22 cellular contexts compared by ENCODE assay signal in genomic region chr12:94676922-94677321, GRCh38. TPM values are rescaled to one million over a fixed set of nuclear protein-coding genes. Genes with fewer than 3 reads are reported as not detected.
DNase-seq lines count a peak whose midpoint lies in the region; ATAC-seq, FAIRE-seq and TF ChIP-seq lines count a peak whose summit lies in the region.
"Had no signal": no experiment of that assay in that cellular context is flagged by ENCODE, and none has a peak within 500 bp of the region (broad histone marks: within the 10 kb centered on the region; RNA-seq: fewer than 3 reads in every experiment).

No MANE protein-coding gene starts in this region.

- no peaks in the 10 kb centered on the region for H3K27me3 Mint-ChIP-seq in endodermal cell (ENCODE audit: insufficient read depth)
- H3K27me3 Mint-ChIP-seq in natural killer cell treated with Interleukin-12 subunit alpha and Interleukin-12 subunit beta and Interleukin-15 and Interleukin-18, amount 100 ng/mL, for 72 hours, result no peaks in the 10 kb centered on the region
- H3K27me3 Mint-ChIP-seq: stimulated activated naive CD8-positive, alpha-beta T cell treated with anti-CD3 and anti-CD28 coated beads, Interleukin-15, Interleukin-2, amounts not matched to agents 100 ng/mL and 50 ng/mL, for 24 hours had no signal

- no peak overlapping the region for H3K4me3 ChIP-seq in BLaER1 treated with 17β-estradiol and CSF1 and Interleukin-3, amounts not matched to agents 10 nM and 100 nM
- H3K4me3 ChIP-seq in endodermal cell (ENCODE audit: low read length) (no peak overlapping the region), prostate gland (no peak overlapping the region)
- H3K4me3 ChIP-seq: pancreas, uterus had no signal

- no peaks in the 10 kb centered on the region for H3K36me3 Mint-ChIP-seq in endodermal cell (ENCODE audit: low read depth)
- H3K36me3 Mint-ChIP-seq in natural killer cell treated with Interleukin-12 subunit alpha and Interleukin-12 subunit beta and Interleukin-15 and Interleukin-18, amount 100 ng/mL, for 72 hours, result no peaks in the 10 kb centered on the region

- H3K4me1 Mint-ChIP-seq in endodermal cell, result peaks cover 2% of the 10 kb centered on the region
- H3K4me1 Mint-ChIP-seq in natural killer cell treated with Interleukin-12 subunit alpha and Interleukin-12 subunit beta and Interleukin-15 and Interleukin-18, amount 100 ng/mL, for 72 hours (ENCODE audit: low read depth in 2 of 2), result peaks cover 39 to 40% of the 10 kb centered on the region in 2 donors

- DNase-seq in GM19239 (ENCODE audit: insufficient read length, low spot score), result no peak
- peak; percentile 12 for DNase-seq in endodermal cell
- no peak for DNase-seq in natural killer cell treated with Interleukin-12 subunit alpha and Interleukin-12 subunit beta and Interleukin-15 and Interleukin-18, amount 100 ng/mL, for 72 hours (ENCODE audit: low spot score)
- DNase-seq in NCI-H1048 (lab: John Stamatoyannopoulos, UW), result no peak
- DNase-seq in prostate gland (ENCODE audit: low spot score), result no peak
- no peak for DNase-seq in AG08395 (ENCODE audit: low spot score)
- DNase-seq: ACHN; activated CD4-positive, alpha-beta T cell treated with anti-CD3 and anti-CD28 coated beads, Interleukin-2, amount 50 U/mL, for 1 hour; activated naive CD4-positive, alpha-beta T cell treated with anti-CD3 and anti-CD28 coated beads, Interleukin-2, amount 10 ng/mL, durations not matched to agents 7 days and 5 days; activated T-cell treated with anti-CD3 and anti-CD28 coated beads, Interleukin-2, amount 50 U/mL, for 4 hours; DMS79 treated with DMSO at 0.1 percent for 48 hours; Karpas-422; left ventricle myocardium superior; NCI-H510A treated with DMSO at 0.1 percent for 48 hours; stimulated activated CD4-positive, alpha-beta T cell treated with anti-CD3 and anti-CD28 coated beads, Interleukin-1b, Interleukin-23, amount 100 ng/mL, for 48 hours had no signal

- peaks cover 9 to 47% (median 21%) of the 10 kb centered on the region in 10 experiments; a peak in 18 of 20 replicates for H3K4me1 ChIP-seq in BLaER1 treated with 17β-estradiol and CSF1 and Interleukin-3, amounts not matched to agents 10 nM and 100 nM
- H3K4me1 ChIP-seq in endodermal cell (ENCODE audit: control insufficient read depth, insufficient read depth, low read length), result no peaks in the 10 kb centered on the region
- H3K4me1 ChIP-seq in prostate gland (replicated peaks), result peaks cover 6% of the 10 kb centered on the region
- H3K4me1 ChIP-seq: uterus had no signal

- TF ChIP-seq CTCF in endodermal cell (conservative IDR thresholded peaks at IDR 0.05) (no peak), prostate gland (IDR thresholded peaks at IDR 0.05) (no peak)

- peak overlapping the region in 7 of 11 experiments; percentile 40 to 92 (median 82); a peak in 13 of 22 replicates for H3K4me2 ChIP-seq in BLaER1 treated with 17β-estradiol and CSF1 and Interleukin-3, amounts not matched to agents 10 nM and 100 nM

- H3K4me3 Mint-ChIP-seq in endodermal cell, result no peak overlapping the region
- H3K4me3 Mint-ChIP-seq in natural killer cell treated with Interleukin-12 subunit alpha and Interleukin-12 subunit beta and Interleukin-15 and Interleukin-18, amount 100 ng/mL, for 72 hours, result peak overlapping the region; percentile 83
- H3K4me3 Mint-ChIP-seq: activated naive CD4-positive, alpha-beta T cell treated with anti-CD3 and anti-CD28 coated beads, Interleukin-2, amount 10 ng/mL, durations not matched to agents 7 days and 5 days; stimulated activated naive CD8-positive, alpha-beta T cell treated with anti-CD3 and anti-CD28 coated beads, Interleukin-15, Interleukin-2, amounts not matched to agents 100 ng/mL and 50 ng/mL, for 24 hours had no signal

- peaks cover 6% of the 10 kb centered on the region for H3K9me3 Mint-ChIP-seq in endodermal cell
- no peaks in the 10 kb centered on the region for H3K9me3 Mint-ChIP-seq in natural killer cell treated with Interleukin-12 subunit alpha and Interleukin-12 subunit beta and Interleukin-15 and Interleukin-18, amount 100 ng/mL, for 72 hours
- H3K9me3 Mint-ChIP-seq: activated naive CD4-positive, alpha-beta T cell treated with anti-CD3 and anti-CD28 coated beads, Interleukin-2, amount 10 ng/mL, durations not matched to agents 7 days and 5 days; activated T-cell treated with anti-CD3 and anti-CD28 coated beads, Interleukin-2, amount 50 U/mL, for 4 hours had no signal

- H3K27ac ChIP-seq in BLaER1 treated with 17β-estradiol and CSF1 and Interleukin-3, amounts not matched to agents 10 nM and 100 nM, result peak overlapping the region in 7 of 11 experiments; percentile 26 to 86 (median 65); a peak in 12 of 22 replicates
- H3K27ac ChIP-seq in endodermal cell (ENCODE audit: low read depth, low read length), result no peak overlapping the region
- no peak overlapping the region for H3K27ac ChIP-seq in prostate gland
- H3K27ac ChIP-seq: RWPE1 had no signal

- peak; percentile 65 for FAIRE-seq in GM19239 (lab: Jason Lieb, UNC)
- FAIRE-seq: astrocyte, pancreas had no signal

- peaks cover 0 to 15% (median 10%) of the 10 kb centered on the region in 11 experiments; a peak in 9 of 22 replicates for H3K9me3 ChIP-seq in BLaER1 treated with 17β-estradiol and CSF1 and Interleukin-3, amounts not matched to agents 10 nM and 100 nM (replicated peaks in 1 of 11)
- no peaks in the 10 kb centered on the region for H3K9me3 ChIP-seq in endodermal cell (ENCODE audit: control insufficient read depth, low read length)
- H3K9me3 ChIP-seq in prostate gland, result no peaks in the 10 kb centered on the region
- H3K9me3 ChIP-seq: pancreas, uterus had no signal

- ATAC-seq in natural killer cell treated with Interleukin-12 subunit alpha and Interleukin-12 subunit beta and Interleukin-15 and Interleukin-18, amount 100 ng/mL, for 72 hours, result no peak
- ATAC-seq in GM18907 (IDR thresholded peaks at IDR 0.05; ENCODE audit: unreplicated experiment), result no peak

- WGBS in endodermal cell (ENCODE audit: insufficient coverage in 1 of 2, insufficient read length in 1 of 2), 2 experiments, result 90 to 92% methylated on average over 2 of the region's 2 CpGs
- WGBS in prostate gland, result 96% methylated on average over 2 of the region's 2 CpGs

- no peaks in the 10 kb centered on the region for H3K36me3 ChIP-seq in BLaER1 treated with 17β-estradiol and CSF1 and Interleukin-3, amounts not matched to agents 10 nM and 100 nM
- H3K36me3 ChIP-seq in endodermal cell (ENCODE audit: control insufficient read depth, insufficient read depth, low read length) (no peaks in the 10 kb centered on the region), prostate gland (no peaks in the 10 kb centered on the region)
- H3K36me3 ChIP-seq: pancreas, uterus had no signal

- TF ChIP-seq POLR2A in prostate gland (IDR thresholded peaks at IDR 0.05), result no peak

- H3K27me3 ChIP-seq in BLaER1 treated with 17β-estradiol and CSF1 and Interleukin-3, amounts not matched to agents 10 nM and 100 nM, result no peaks in the 10 kb centered on the region
- H3K27me3 ChIP-seq in endodermal cell (ENCODE audit: control insufficient read depth, insufficient read depth, low read length, poor library complexity, severe bottlenecking) (no peaks in the 10 kb centered on the region), prostate gland (replicated peaks; ENCODE audit: insufficient read depth) (no peaks in the 10 kb centered on the region)
- H3K27me3 ChIP-seq: pancreas, uterus had no signal

- H3K9ac ChIP-seq in BLaER1 treated with 17β-estradiol and CSF1 and Interleukin-3, amounts not matched to agents 10 nM and 100 nM, result peak overlapping the region in 2 of 11 experiments; percentile 60 to 64; a peak in 3 of 22 replicates
- H3K9ac ChIP-seq in endodermal cell (ENCODE audit: extremely low read depth, low read length, poor library complexity, severe bottlenecking), result no peak overlapping the region

- no peaks in the 10 kb centered on the region for H4K20me1 ChIP-seq in BLaER1 treated with 17β-estradiol and CSF1 and Interleukin-3, amounts not matched to agents 10 nM and 100 nM

- no peak overlapping the region for H3K27ac Mint-ChIP-seq in endodermal cell
- peak overlapping the region; percentile 82 to 91 for H3K27ac Mint-ChIP-seq in natural killer cell treated with Interleukin-12 subunit alpha and Interleukin-12 subunit beta and Interleukin-15 and Interleukin-18, amount 100 ng/mL, for 72 hours

- intact Hi-C loops in prostate gland (cut with DNase I), result no loop called here

RNA-seq across cellular contexts. Expression of gene TMCC3, which starts 26.6 kb away (rescaled TPM):
- 1 to 10 TPM; 2.5 to 4.2 TPM for total RNA-seq in endodermal cell
- 2.8 TPM for polyA plus RNA-seq in endodermal cell (2013, experiment 1 of 2)
- 3.2 TPM for polyA plus RNA-seq in endodermal cell (2013, experiment 2 of 2)
- total RNA-seq in natural killer cell treated with Interleukin-12 subunit alpha and Interleukin-12 subunit beta and Interleukin-15 and Interleukin-18, amount 100 ng/mL, for 72 hours, result 1 to 10 TPM; 1.8 to 3.5 TPM
- total RNA-seq in prostate gland, result 10 to 100 TPM; 13.5 to 15.4 TPM

Comparison
In these comparisons a context has a peak if more than half of its experiments do, and no peak if none do; other contexts are left out.
1. H3K27ac ChIP-seq: peak in BLaER1 treated with 17β-estradiol and CSF1 and Interleukin-3, amounts not matched to agents 10 nM and 100 nM (7 of 11); none in endodermal cell (single experiment) and prostate gland (0 of 2).